ENCODE assay signal across 8 cellular contexts in genomic region chr2:103161456-103162289, GRCh38.
DNase-seq lines count a peak whose midpoint lies in the region; ATAC-seq, FAIRE-seq and TF ChIP-seq lines count a peak whose summit lies in the region.

No MANE protein-coding gene starts in this region.

- no peaks in the 10 kb centered on the region for H3K9me2 ChIP-seq in Loucy (replicated peaks; ENCODE audit: low read depth, low read length)

- no peak overlapping the region for H3K9ac ChIP-seq in Loucy (ENCODE audit: low read depth, low read length, poor library complexity, severe bottlenecking)

- intact Hi-C loops in pancreas (cut with DNase I) = loop anchor here in 1 of 3 donors (10.0 kb wide), 1 partner anchor 1703 kb away; no protein-coding TSS in a partner anchor

- no peak overlapping the region for H3K27ac ChIP-seq in pancreas

- TF ChIP-seq CTCF in Loucy (conservative IDR thresholded peaks at IDR 0.05; ENCODE audit: low read length) = peak; percentile 93
- peak; percentile 34 to 75 (median 58) for TF ChIP-seq CTCF in pancreas (IDR thresholded peaks at IDR 0.05)

- H3K9me3 ChIP-seq in Loucy (ENCODE audit: insufficient read depth, low read depth, low read length) (no peaks in the 10 kb centered on the region), pancreas (no peaks in the 10 kb centered on the region)

- H3F3A ChIP-seq in Loucy (ENCODE audit: low read depth) = no peaks in the 10 kb centered on the region

- no peak overlapping the region for H3K4me3 ChIP-seq in Loucy (ENCODE audit: low read length, poor library complexity, severe bottlenecking)
- H3K4me3 ChIP-seq in pancreas = no peak overlapping the region

- DNase-seq in ELF-1 (ENCODE audit: low read depth, low spot score) = peak; percentile 8
- peak; percentile 46 to 48 for DNase-seq in SHP77 (lab: John Stamatoyannopoulos, UW)
- DNase-seq in fibroblast of peridontal ligament (ENCODE audit: extremely low read depth) = peak; percentile 2
- DNase-seq in pancreas = peak in 3 of 6 donors; percentile 18 to 23 (median 20)
- DNase-seq in central memory CD4-positive, alpha-beta T cell = no peak
- no peak for DNase-seq in T1000 (lab: John Stamatoyannopoulos, UW)

- H3K27me3 ChIP-seq in Loucy (ENCODE audit: insufficient read depth, low read length, poor library complexity, severe bottlenecking) (no peaks in the 10 kb centered on the region), pancreas (peaks cover 0 to 15% (median 0%) of the 10 kb centered on the region in 4 donors)

- H3K36me3 ChIP-seq in Loucy (ENCODE audit: insufficient read depth, low read length) (no peaks in the 10 kb centered on the region), pancreas (no peaks in the 10 kb centered on the region)

- no peaks in the 10 kb centered on the region for H3K4me1 ChIP-seq in Loucy (ENCODE audit: insufficient read depth, low read length, poor library complexity, severe bottlenecking)
- H3K4me1 ChIP-seq in pancreas = no peaks in the 10 kb centered on the region

- no peaks in the 10 kb centered on the region for H4K20me1 ChIP-seq in Loucy (ENCODE audit: insufficient read depth, low read length, poor library complexity, severe bottlenecking)

- H3K4me2 ChIP-seq in Loucy (ENCODE audit: low read depth, low read length, poor library complexity, severe bottlenecking) = no peak overlapping the region

- no peak overlapping the region for H2AFZ ChIP-seq in Loucy (ENCODE audit: low read length)

- peak; percentile 80 for FAIRE-seq in pancreas (lab: Jason Lieb, UNC)

- ATAC-seq in GM21526 (IDR thresholded peaks at IDR 0.05; ENCODE audit: low FRiP score, unreplicated experiment) (peak; percentile 61), pancreas (peak; percentile 53 to 86 (median 84))

- no peaks in the 10 kb centered on the region for H3K79me2 ChIP-seq in Loucy (ENCODE audit: insufficient read depth, low read length)

- 28 to 35% methylated on average over 7 of the region's 7 CpGs for WGBS in pancreas, 2 donors

Comparison
In these comparisons a context has a peak if more than half of its experiments do, and no peak if none do; other contexts are left out.
1. DNase-seq: peak in ELF-1 (single experiment), SHP77 (2 of 2) and fibroblast of peridontal ligament (single experiment); none in central memory CD4-positive, alpha-beta T cell (single experiment) and T1000 (single experiment).